In genomic region chr1:205770618-205771017, GRCh38 we compare ENCODE assay signal across 20 cellular contexts. TPM values are rescaled to one million over a fixed set of nuclear protein-coding genes. Genes with fewer than 3 reads are reported as not detected.
DNase-seq lines count a peak whose midpoint lies in the region; ATAC-seq and TF ChIP-seq lines count a peak whose summit lies in the region.
"Had no signal": no experiment of that assay in that cellular context is flagged by ENCODE, and none has a peak within 500 bp of the region (broad histone marks: within the 10 kb centered on the region; RNA-seq: fewer than 3 reads in every experiment).

No MANE protein-coding gene starts in this region.

- H3K79me2 ChIP-seq in trophoblast cell (ENCODE audit: control insufficient read depth, insufficient read depth, low read length, poor library complexity), result no peaks in the 10 kb centered on the region

- H3K4me3 Mint-ChIP-seq in activated CD4-positive, alpha-beta T cell treated with anti-CD3 and anti-CD28 coated beads, Interleukin-2, amount 10 ng/mL, durations not matched to agents 24 days and 14 days, result peak overlapping the region; percentile 6
- no peak overlapping the region for H3K4me3 Mint-ChIP-seq in T-cell
- no peak overlapping the region for H3K4me3 Mint-ChIP-seq in osteocyte (ENCODE audit: unreplicated experiment)

- H3K27me3 ChIP-seq in trophoblast cell (ENCODE audit: insufficient read depth, low read length), result no peaks in the 10 kb centered on the region
- H3K27me3 ChIP-seq: foreskin keratinocyte, upper lobe of left lung had no signal

- intact Hi-C loops in activated CD4-positive, alpha-beta T cell treated with anti-CD3 and anti-CD28 coated beads, Interleukin-2, amount 10 ng/mL, durations not matched to agents 24 days and 14 days (cut with micrococcal nuclease), result loop anchor here (5.0 kb wide), 2 partner anchors 38 to 113 kb away; no protein-coding TSS in a partner anchor

- no peaks in the 10 kb centered on the region for H3K9me3 Mint-ChIP-seq in activated CD4-positive, alpha-beta T cell treated with anti-CD3 and anti-CD28 coated beads, Interleukin-2, amount 10 ng/mL, durations not matched to agents 24 days and 14 days
- H3K9me3 Mint-ChIP-seq in T-cell, result no peaks in the 10 kb centered on the region
- H3K9me3 Mint-ChIP-seq in osteocyte (ENCODE audit: unreplicated experiment), result no peaks in the 10 kb centered on the region
- H3K9me3 Mint-ChIP-seq: stimulated activated naive CD8-positive, alpha-beta T cell treated with anti-CD3 and anti-CD28 coated beads, Interleukin-15, amount 100 ng/mL, for 72 hours had no signal

- peaks cover 3% of the 10 kb centered on the region for H3K79me1 ChIP-seq in trophoblast cell (ENCODE audit: low read length)

- DNase-seq in activated CD4-positive, alpha-beta T cell treated with anti-CD3 and anti-CD28 coated beads, Interleukin-2, amount 10 ng/mL, durations not matched to agents 24 days and 14 days, result no peak
- no peak for DNase-seq in activated CD4-positive, alpha-beta T cell treated with anti-CD3 and anti-CD28 coated beads for 4 hours
- DNase-seq in LNCaP clone FGC (ENCODE audit: low read depth) (peak; percentile 64), epithelial cell of esophagus (ENCODE audit: low read depth) (peak; percentile 55), trophoblast cell (peak; percentile 26 to 40), T-cell (no peak), osteocyte (ENCODE audit: extremely low spot score, unreplicated experiment) (no peak), middle frontal gyrus (ENCODE audit: extremely low spot score, low spot score) (no peak)
- DNase-seq: erythroblast; foreskin keratinocyte; GM23248; hippocampal formation; Karpas-422; NCI-H187; NCI-H2227 treated with DMSO at 0.1 percent for 48 hours; occipital lobe; stimulated activated CD4-positive, alpha-beta T cell treated with anti-CD3 and anti-CD28 coated beads, Interleukin-4, amount 100 ng/mL, for 24 hours; upper lobe of left lung had no signal

- no peak overlapping the region for H3K9ac ChIP-seq in trophoblast cell (ENCODE audit: low read length)
- H3K9ac ChIP-seq: GM23248 had no signal

- no peak overlapping the region for H3K23ac ChIP-seq in trophoblast cell (ENCODE audit: low read length)

- no peaks in the 10 kb centered on the region for H3K9me3 ChIP-seq in trophoblast cell (ENCODE audit: insufficient read depth, low read depth, low read length)
- H3K9me3 ChIP-seq: A549, upper lobe of left lung had no signal

- H3K4me3 ChIP-seq in LNCaP clone FGC (ENCODE audit: low read depth, low read length) (no peak overlapping the region), epithelial cell of esophagus (ENCODE audit: low read length) (no peak overlapping the region), trophoblast cell (ENCODE audit: low read depth, low read length) (no peak overlapping the region)
- H3K4me3 ChIP-seq: A549, GM23248, upper lobe of left lung had no signal

- POLR2A ChIA-PET in T-cell (lab: Charles Lee), result no interaction called here

- peak overlapping the region; percentile 55 for H3K27ac Mint-ChIP-seq in activated CD4-positive, alpha-beta T cell treated with anti-CD3 and anti-CD28 coated beads, Interleukin-2, amount 10 ng/mL, durations not matched to agents 24 days and 14 days
- H3K27ac Mint-ChIP-seq in T-cell (peak overlapping the region in 1 of 2 donors; percentile 87), osteocyte (ENCODE audit: unreplicated experiment) (no peak overlapping the region)

- TF ChIP-seq CTCF in LNCaP clone FGC (IDR thresholded peaks at IDR 0.05; ENCODE audit: control insufficient read depth, extremely low read depth, insufficient read depth) (no peak), epithelial cell of esophagus (IDR thresholded peaks at IDR 0.05; ENCODE audit: insufficient read depth, low read depth, low read length, missing control alignments) (no peak), osteocyte (IDR thresholded peaks at IDR 0.05) (no peak)

- H2BK5ac ChIP-seq in trophoblast cell (ENCODE audit: low read depth, low read length, poor library complexity), result no peak overlapping the region

- H3K27ac ChIP-seq in trophoblast cell (ENCODE audit: low read depth, low read length), result no peak overlapping the region
- H3K27ac ChIP-seq: A549, foreskin keratinocyte, GM23248 had no signal

- no peak for ATAC-seq in T-cell (replicated peaks in 1 of 4)
- ATAC-seq: A549; foreskin keratinocyte; stimulated activated naive CD8-positive, alpha-beta T cell treated with anti-CD3 and anti-CD28 coated beads, Interleukin-15, amount 100 ng/mL, for 72 hours had no signal

- CTCF ChIA-PET in T-cell (lab: Charles Lee), result no interaction called here

- no peak overlapping the region for H3K18ac ChIP-seq in trophoblast cell (ENCODE audit: low read length)

- no peak overlapping the region for H4K12ac ChIP-seq in trophoblast cell (ENCODE audit: low read depth, low read length)

- H2BK12ac ChIP-seq in trophoblast cell (ENCODE audit: low read length), result no peak overlapping the region

- H3K4me1 ChIP-seq in trophoblast cell (ENCODE audit: control insufficient read depth in 1 of 2, insufficient read depth in 2 of 2, low read length in 2 of 2), result peaks cover 0 to 12% of the 10 kb centered on the region in 2 experiments

- H4K91ac ChIP-seq in trophoblast cell (ENCODE audit: low read depth, low read length), result no peak overlapping the region

- H2AK5ac ChIP-seq in trophoblast cell (ENCODE audit: low read length), result no peak overlapping the region

- H3K14ac ChIP-seq in trophoblast cell (ENCODE audit: low read length), result no peak overlapping the region

- H4K8ac ChIP-seq in trophoblast cell (ENCODE audit: low read depth, low read length), result no peak overlapping the region

- WGBS in trophoblast cell (ENCODE audit: extremely low coverage, insufficient coverage, insufficient read length), result no CpG with 5 or more reads among the region's 4 CpGs

- peaks cover 51% of the 10 kb centered on the region for H3K36me3 Mint-ChIP-seq in activated CD4-positive, alpha-beta T cell treated with anti-CD3 and anti-CD28 coated beads, Interleukin-2, amount 10 ng/mL, durations not matched to agents 24 days and 14 days (ENCODE audit: low read depth)
- peaks cover 26% of the 10 kb centered on the region for H3K36me3 Mint-ChIP-seq in T-cell
- peaks cover 30% of the 10 kb centered on the region for H3K36me3 Mint-ChIP-seq in osteocyte (ENCODE audit: unreplicated experiment)

- no peak overlapping the region for H3K4ac ChIP-seq in trophoblast cell (ENCODE audit: low read depth, low read length)

- H2BK120ac ChIP-seq in trophoblast cell (ENCODE audit: insufficient read depth, low read length, poor library complexity), result no peak overlapping the region

- no peaks in the 10 kb centered on the region for H3K27me3 Mint-ChIP-seq in activated CD4-positive, alpha-beta T cell treated with anti-CD3 and anti-CD28 coated beads, Interleukin-2, amount 10 ng/mL, durations not matched to agents 24 days and 14 days
- no peaks in the 10 kb centered on the region for H3K27me3 Mint-ChIP-seq in T-cell
- no peaks in the 10 kb centered on the region for H3K27me3 Mint-ChIP-seq in osteocyte (ENCODE audit: unreplicated experiment)
- H3K27me3 Mint-ChIP-seq: stimulated activated naive CD8-positive, alpha-beta T cell treated with anti-CD3 and anti-CD28 coated beads, Interleukin-15, amount 100 ng/mL, for 72 hours had no signal

- H3K4me2 ChIP-seq in trophoblast cell (ENCODE audit: low read length), result no peak overlapping the region
- H3K4me2 ChIP-seq: A549 had no signal

- peaks cover 44% of the 10 kb centered on the region for H3K4me1 Mint-ChIP-seq in activated CD4-positive, alpha-beta T cell treated with anti-CD3 and anti-CD28 coated beads, Interleukin-2, amount 10 ng/mL, durations not matched to agents 24 days and 14 days
- peaks cover 36 to 61% (median 45%) of the 10 kb centered on the region in 3 donors for H3K4me1 Mint-ChIP-seq in T-cell
- peaks cover 25% of the 10 kb centered on the region for H3K4me1 Mint-ChIP-seq in osteocyte (ENCODE audit: unreplicated experiment)

- H3K36me3 ChIP-seq in trophoblast cell (ENCODE audit: control insufficient read depth in 1 of 2, insufficient read depth in 2 of 2, low read length in 2 of 2), result no peaks in the 10 kb centered on the region
- H3K36me3 ChIP-seq: upper lobe of left lung had no signal

- H2AFZ ChIP-seq in trophoblast cell (ENCODE audit: insufficient read depth, low read length, poor library complexity), result no peak overlapping the region
- H2AFZ ChIP-seq: GM23248 had no signal

RNA-seq across cellular contexts. Expression of gene RAB29, which starts 4.7 kb away (rescaled TPM):
- total RNA-seq in activated CD4-positive, alpha-beta T cell treated with anti-CD3 and anti-CD28 coated beads, Interleukin-2, amount 10 ng/mL, durations not matched to agents 24 days and 14 days, result 27.8 and 29.1 TPM in 2 replicates
- 1.4 and 1.6 TPM in 2 replicates for polyA plus RNA-seq in trophoblast cell (2013)
- total RNA-seq in T-cell (10 to 100 TPM; 32.5 to 64.6 (median 46.8) TPM), osteocyte (32.0 and 34.2 TPM in 2 replicates)

RNA-seq across cellular contexts. Expression of gene NUCKS1, which starts 20.6 kb away (rescaled TPM):
- 161 and 188 TPM in 2 replicates for total RNA-seq in activated CD4-positive, alpha-beta T cell treated with anti-CD3 and anti-CD28 coated beads, Interleukin-2, amount 10 ng/mL, durations not matched to agents 24 days and 14 days
- 151 and 162 TPM in 2 replicates for polyA plus RNA-seq in trophoblast cell (2013)
- total RNA-seq in T-cell, result 100 to 1,000 TPM in 1 of 5 donors, 10 to 100 TPM in 4; 84.0 to 101 (median 94.6) TPM
- total RNA-seq in osteocyte, result 189 and 215 TPM in 2 replicates

RNA-seq across cellular contexts. Expression of gene SLC41A1, which starts 42.4 kb away (rescaled TPM):
- total RNA-seq in activated CD4-positive, alpha-beta T cell treated with anti-CD3 and anti-CD28 coated beads, Interleukin-2, amount 10 ng/mL, durations not matched to agents 24 days and 14 days, result 29.5 and 30.1 TPM in 2 replicates
- 13.0 and 13.7 TPM in 2 replicates for polyA plus RNA-seq in trophoblast cell (2013)
- 10 to 100 TPM; 23.5 to 31.3 (median 27.4) TPM for total RNA-seq in T-cell
- total RNA-seq in osteocyte, result 25.6 and 29.5 TPM in 2 replicates

Comparison
In these comparisons a context has a peak if more than half of its experiments do, and no peak if none do; other contexts are left out.
1. DNase-seq: peak in LNCaP clone FGC (single experiment), epithelial cell of esophagus (single experiment) and trophoblast cell (2 of 2); none in activated CD4-positive, alpha-beta T cell treated with anti-CD3 and anti-CD28 coated beads, Interleukin-2, amount 10 ng/mL, durations not matched to agents 24 days and 14 days (single experiment), activated CD4-positive, alpha-beta T cell treated with anti-CD3 and anti-CD28 coated beads for 4 hours (0 of 2), T-cell (0 of 34), osteocyte (single experiment) and middle frontal gyrus (single experiment).